8 cellular contexts compared by ENCODE assay signal in the genomic region with DNA sequence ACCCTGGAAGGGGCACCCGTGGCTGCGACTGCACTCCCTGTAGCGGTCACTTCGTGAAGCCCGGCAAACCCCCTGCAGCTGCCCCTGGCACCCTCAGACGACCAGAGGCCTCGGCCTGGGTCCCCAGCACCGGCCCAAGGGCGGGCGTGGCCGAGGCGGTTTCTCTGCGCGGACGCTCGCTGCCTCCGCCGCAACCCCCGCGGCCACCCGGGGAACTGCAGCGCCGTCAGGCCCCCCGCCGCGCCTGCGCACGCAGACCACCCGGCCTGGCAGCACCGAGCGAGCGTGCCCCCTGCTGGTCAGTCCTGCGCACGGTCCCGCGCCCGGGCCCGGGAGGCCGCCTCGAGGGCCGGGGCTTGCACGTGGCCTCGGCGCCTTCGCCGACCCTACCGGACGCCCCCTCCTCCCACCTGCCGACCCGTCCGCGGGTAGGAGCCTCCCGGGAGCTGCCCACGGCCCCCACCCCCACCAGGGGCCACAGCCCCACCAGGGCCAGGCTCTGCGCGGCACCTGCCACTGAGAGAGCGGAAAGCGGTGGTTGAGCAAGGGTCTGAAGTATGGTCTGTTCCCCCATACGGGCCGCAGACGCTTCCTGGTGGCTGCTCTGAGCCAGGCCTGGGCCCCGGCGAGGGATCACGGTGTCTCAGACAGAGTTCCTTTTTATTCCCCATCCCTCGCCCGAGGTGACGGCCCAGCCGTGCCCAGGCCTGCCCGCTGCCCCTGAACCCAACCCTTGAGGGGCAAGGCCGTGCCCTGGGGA. TPM values are rescaled to one million over a fixed set of nuclear protein-coding genes. Genes with fewer than 3 reads are reported as not detected.
DNase-seq lines count a peak whose midpoint lies in the region; TF ChIP-seq lines count a peak whose summit lies in the region.

No MANE protein-coding gene starts in this region.

- H3K9me3 Mint-ChIP-seq in activated naive CD4-positive, alpha-beta T cell treated with anti-CD3 and anti-CD28 coated beads, Interleukin-2, amount 50 U/mL, for 24 hours: no peaks in the 10 kb centered on the region

- H3F3A ChIP-seq in MM.1S (ENCODE audit: insufficient read depth, low read length): no peaks in the 10 kb centered on the region
- H3F3A ChIP-seq in SK-N-SH (replicated peaks; ENCODE audit: insufficient read depth): no peaks in the 10 kb centered on the region

- H3K36me3 ChIP-seq in MM.1S (replicated peaks; ENCODE audit: insufficient read depth, low read length) (no peaks in the 10 kb centered on the region), SK-N-SH (replicated peaks in 1 of 2; ENCODE audit: control insufficient read depth in 1 of 2, insufficient read depth in 2 of 2, low read length in 1 of 2) (no peaks in the 10 kb centered on the region), cardiac muscle cell (no peaks in the 10 kb centered on the region), trophoblast cell (ENCODE audit: control insufficient read depth in 1 of 2, insufficient read depth in 2 of 2, low read length in 2 of 2) (no peaks in the 10 kb centered on the region), tibial artery (no peaks in the 10 kb centered on the region)

- peak overlapping the region; percentile 75 for H3K4me2 ChIP-seq in MM.1S (ENCODE audit: low read depth, low read length)
- peak overlapping the region; percentile 83 for H3K4me2 ChIP-seq in SK-N-SH
- H3K4me2 ChIP-seq in trophoblast cell (ENCODE audit: low read length): peak overlapping the region; percentile 84

- peak overlapping the region; percentile 23 for H3K4me3 Mint-ChIP-seq in activated naive CD4-positive, alpha-beta T cell treated with anti-CD3 and anti-CD28 coated beads, Interleukin-2, amount 50 U/mL, for 24 hours

- peak overlapping the region; percentile 79 for H4K91ac ChIP-seq in trophoblast cell (ENCODE audit: low read depth, low read length)

- H2BK5ac ChIP-seq in trophoblast cell (ENCODE audit: low read depth, low read length, poor library complexity): no peak overlapping the region

- DNase-seq in GF-D8 (lab: John Stamatoyannopoulos, UW): peak; percentile 79
- DNase-seq in HCEC 1CT: peak; percentile 76
- peak; percentile 88 for DNase-seq in MM.1S
- DNase-seq in SK-N-SH: peak; percentile 99
- peak; percentile 90 to 91 for DNase-seq in cardiac muscle cell (ENCODE audit: low read depth in 1 of 2, low spot score in 1 of 2)
- DNase-seq in trophoblast cell: peak; percentile 84 to 93
- DNase-seq in tibial artery: peak; percentile 77 to 91

- CTCF ChIA-PET in SK-N-SH (lab: Yijun Ruan, JAX): interaction anchor here (0.6 to 5.2 kb wide), 43 partner anchors 9 to 838 kb away, joined by 3 to 137 read pairs (median 5); a partner anchor contains a TSS

- H2AFZ ChIP-seq in MM.1S (ENCODE audit: low read length) (peak overlapping the region; percentile 97), SK-N-SH (ENCODE audit: low read depth) (peak overlapping the region; percentile 84; the same call in 1 of the 2 replicates), trophoblast cell (ENCODE audit: insufficient read depth, low read length, poor library complexity) (peak overlapping the region; percentile 52)

- peaks cover 3% of the 10 kb centered on the region for H3K4me1 Mint-ChIP-seq in activated naive CD4-positive, alpha-beta T cell treated with anti-CD3 and anti-CD28 coated beads, Interleukin-2, amount 50 U/mL, for 24 hours

- H2AK5ac ChIP-seq in trophoblast cell (ENCODE audit: low read length): no peak overlapping the region

- H3K4me3 ChIP-seq in MM.1S (ENCODE audit: low read length) (peak overlapping the region; percentile 73), SK-N-SH (ENCODE audit: low read depth in 2 of 2, low read length in 1 of 2) (peak overlapping the region; percentile 56 to 64), cardiac muscle cell (peak overlapping the region; percentile 40), trophoblast cell (ENCODE audit: low read depth, low read length) (peak overlapping the region; percentile 63), tibial artery (peak overlapping the region; percentile 53 to 67)

- H3K27me3 Mint-ChIP-seq in activated naive CD4-positive, alpha-beta T cell treated with anti-CD3 and anti-CD28 coated beads, Interleukin-2, amount 50 U/mL, for 24 hours: no peaks in the 10 kb centered on the region

- H3K79me2 ChIP-seq in MM.1S (ENCODE audit: low read length) (no peaks in the 10 kb centered on the region), SK-N-SH (ENCODE audit: insufficient read depth) (no peaks in the 10 kb centered on the region), trophoblast cell (ENCODE audit: control insufficient read depth, insufficient read depth, low read length, poor library complexity) (no peaks in the 10 kb centered on the region)

- H3K27me3 ChIP-seq in MM.1S (replicated peaks; ENCODE audit: insufficient read depth, low read length) (peaks cover 6% of the 10 kb centered on the region; the same call in 1 of the 2 replicates), SK-N-SH (ENCODE audit: insufficient read depth) (no peaks in the 10 kb centered on the region), cardiac muscle cell (peaks cover 15% of the 10 kb centered on the region), trophoblast cell (ENCODE audit: insufficient read depth, low read length) (no peaks in the 10 kb centered on the region), tibial artery (peaks cover 0 to 20% of the 10 kb centered on the region in 2 donors)

- peak overlapping the region; percentile 69 for H3K18ac ChIP-seq in trophoblast cell (ENCODE audit: low read length)

- 40% methylated on average over 8 of the region's 70 CpGs for WGBS in SK-N-SH (ENCODE audit: low lambda C conversion rate)
- WGBS in trophoblast cell (ENCODE audit: extremely low coverage, insufficient coverage, insufficient read length): no CpG with 5 or more reads among the region's 70 CpGs

- H4K8ac ChIP-seq in trophoblast cell (ENCODE audit: low read depth, low read length): peak overlapping the region; percentile 88

- H3K27ac ChIP-seq in MM.1S (ENCODE audit: low read length): no peak overlapping the region
- peak overlapping the region in 1 of 2 experiments; percentile 77; a peak in 3 of 4 replicates for H3K27ac ChIP-seq in SK-N-SH (ENCODE audit: low read depth in 2 of 2, low read length in 1 of 2)
- no peak overlapping the region for H3K27ac ChIP-seq in cardiac muscle cell
- H3K27ac ChIP-seq in trophoblast cell (ENCODE audit: low read depth, low read length): no peak overlapping the region
- peak overlapping the region; percentile 46 to 68 for H3K27ac ChIP-seq in tibial artery

- H3K9ac ChIP-seq in MM.1S (ENCODE audit: low read length) (peak overlapping the region; percentile 60; the same call in 1 of the 2 replicates), SK-N-SH (peak overlapping the region; percentile 76), trophoblast cell (ENCODE audit: low read length) (no peak overlapping the region)

- H3K9me3 ChIP-seq in MM.1S (replicated peaks; ENCODE audit: insufficient read depth, low read length) (no peaks in the 10 kb centered on the region), SK-N-SH (no peaks in the 10 kb centered on the region), cardiac muscle cell (ENCODE audit: low read depth) (no peaks in the 10 kb centered on the region), trophoblast cell (ENCODE audit: insufficient read depth, low read depth, low read length) (peaks cover 6% of the 10 kb centered on the region), tibial artery (no peaks in the 10 kb centered on the region)

- no peak for TF ChIP-seq EP300 in SK-N-SH (IDR thresholded peaks at IDR 0.05; ENCODE audit: borderline replicate concordance in 1 of 2, low read depth in 1 of 2, low read length in 1 of 2)

- peaks cover 3% of the 10 kb centered on the region for H3K79me1 ChIP-seq in trophoblast cell (ENCODE audit: low read length)

- peaks cover 5% of the 10 kb centered on the region for H3K4me1 ChIP-seq in MM.1S (ENCODE audit: low read length)
- H3K4me1 ChIP-seq in SK-N-SH (ENCODE audit: control insufficient read depth in 1 of 2, insufficient read depth in 2 of 2, low read depth in 1 of 2, low read length in 1 of 2): peaks cover 0 to 17% of the 10 kb centered on the region in 2 experiments; a peak in 1 of 4 replicates
- no peaks in the 10 kb centered on the region for H3K4me1 ChIP-seq in cardiac muscle cell (ENCODE audit: low read depth)
- peaks cover 0 to 6% of the 10 kb centered on the region in 2 experiments for H3K4me1 ChIP-seq in trophoblast cell (ENCODE audit: control insufficient read depth in 1 of 2, insufficient read depth in 2 of 2, low read length in 2 of 2)
- H3K4me1 ChIP-seq in tibial artery: peaks cover 0 to 11% (median 10%) of the 10 kb centered on the region in 4 donors

- peak; percentile 93 for TF ChIP-seq CTCF in MM.1S (IDR thresholded peaks at IDR 0.05; ENCODE audit: low read length)
- peak; percentile 73 for TF ChIP-seq CTCF in SK-N-SH (IDR thresholded peaks at IDR 0.05)
- TF ChIP-seq CTCF in cardiac muscle cell (IDR thresholded peaks at IDR 0.05; ENCODE audit: low read depth, low read length): peak; percentile 69
- TF ChIP-seq CTCF in tibial artery (IDR thresholded peaks at IDR 0.05): peak; percentile 98 to 100

- H3K27ac Mint-ChIP-seq in activated naive CD4-positive, alpha-beta T cell treated with anti-CD3 and anti-CD28 coated beads, Interleukin-2, amount 50 U/mL, for 24 hours: no peak overlapping the region

- H3K14ac ChIP-seq in trophoblast cell (ENCODE audit: low read length): peak overlapping the region; percentile 66

- H4K20me1 ChIP-seq in MM.1S (ENCODE audit: insufficient read depth, low read length) (no peaks in the 10 kb centered on the region), SK-N-SH (ENCODE audit: insufficient read depth) (no peaks in the 10 kb centered on the region)

- intact Hi-C loops in tibial artery (cut with DNase I; ENCODE audit: low total_unique reads): loop anchor here (5.0 kb wide), 1 partner anchor 67 kb away; no protein-coding TSS in a partner anchor

- peak overlapping the region; percentile 19 for H2BK12ac ChIP-seq in trophoblast cell (ENCODE audit: low read length)

- peak overlapping the region; percentile 86 for H4K12ac ChIP-seq in trophoblast cell (ENCODE audit: low read depth, low read length)

- no peaks in the 10 kb centered on the region for H3K36me3 Mint-ChIP-seq in activated naive CD4-positive, alpha-beta T cell treated with anti-CD3 and anti-CD28 coated beads, Interleukin-2, amount 50 U/mL, for 24 hours

- H3K23ac ChIP-seq in trophoblast cell (ENCODE audit: low read length): no peak overlapping the region

- peak overlapping the region; percentile 84 for H2BK120ac ChIP-seq in trophoblast cell (ENCODE audit: insufficient read depth, low read length, poor library complexity)

- TF ChIP-seq RAD21 in SK-N-SH (IDR thresholded peaks at IDR 0.05; ENCODE audit: low read length): peak; percentile 91

- POLR2A ChIA-PET in SK-N-SH (lab: Yijun Ruan, JAX): interaction anchor here (1.0 to 1.5 kb wide), 3 partner anchors 31 to 40 kb away, joined by 4 to 8 read pairs (median 4); a partner anchor contains a TSS

- H3K9me2 ChIP-seq in MM.1S (replicated peaks; ENCODE audit: insufficient read depth, low read length) (no peaks in the 10 kb centered on the region), SK-N-SH (no peaks in the 10 kb centered on the region)

- peak overlapping the region; percentile 82 for H3K4ac ChIP-seq in trophoblast cell (ENCODE audit: low read depth, low read length)

RNA-seq across cellular contexts. Expression of a gene that starts 11.5 kb away (rescaled TPM):
- polyA plus RNA-seq in SK-N-SH (2012; rRNA removed) (0.03 TPM in 1 of 2 replicates, not detected in the other), cardiac muscle cell (not detected in 2 replicates)
- not detected in 2 replicates for polyA plus RNA-seq in SK-N-SH (2012; cell fraction: cytosol; rRNA removed)
- not detected in 2 replicates for polyA plus RNA-seq in SK-N-SH (2012; cell fraction: nucleus; rRNA removed)
- not detected in 2 replicates for total RNA-seq in cardiac muscle cell
- polyA plus RNA-seq in trophoblast cell (2013): 0.05 TPM in 1 of 2 replicates, not detected in the other

RNA-seq across cellular contexts. Expression of a gene that starts 13.2 kb away (rescaled TPM):
- polyA plus RNA-seq in SK-N-SH (2012; rRNA removed) (30.1 and 31.4 TPM in 2 replicates), cardiac muscle cell (27.8 and 35.1 TPM in 2 replicates)
- polyA plus RNA-seq in SK-N-SH (2012; cell fraction: cytosol; rRNA removed): 17.1 and 26.6 TPM in 2 replicates
- polyA plus RNA-seq in SK-N-SH (2012; cell fraction: nucleus; rRNA removed): 11.1 and 11.7 TPM in 2 replicates
- 13.6 and 22.4 TPM in 2 replicates for total RNA-seq in cardiac muscle cell
- 26.2 and 26.9 TPM in 2 replicates for polyA plus RNA-seq in trophoblast cell (2013)

RNA-seq across cellular contexts. Expression of a gene that starts 24.7 kb away (rescaled TPM):
- polyA plus RNA-seq in SK-N-SH (2012; rRNA removed): not detected in 2 replicates
- polyA plus RNA-seq in SK-N-SH (2012; cell fraction: cytosol; rRNA removed): not detected in 2 replicates
- polyA plus RNA-seq in SK-N-SH (2012; cell fraction: nucleus; rRNA removed): not detected in 2 replicates
- total RNA-seq in cardiac muscle cell: not detected in 2 replicates
- polyA plus RNA-seq in cardiac muscle cell: 0.07 and 0.28 TPM in 2 replicates
- polyA plus RNA-seq in trophoblast cell (2013): 1.0 TPM in 2 replicates

RNA-seq across cellular contexts. Expression of a gene that starts 29.6 kb away (rescaled TPM):
- polyA plus RNA-seq in SK-N-SH (2012; rRNA removed) (251 and 468 TPM in 2 replicates), cardiac muscle cell (485 and 518 TPM in 2 replicates)
- polyA plus RNA-seq in SK-N-SH (2012; cell fraction: cytosol; rRNA removed): 286 and 324 TPM in 2 replicates
- polyA plus RNA-seq in SK-N-SH (2012; cell fraction: nucleus; rRNA removed): 116 and 213 TPM in 2 replicates
- total RNA-seq in cardiac muscle cell: 291 and 575 TPM in 2 replicates
- 126 and 138 TPM in 2 replicates for polyA plus RNA-seq in trophoblast cell (2013)

RNA-seq across cellular contexts. Expression of a gene that starts 34.9 kb away (rescaled TPM):
- polyA plus RNA-seq in SK-N-SH (2012; rRNA removed): 4,622 and 6,384 TPM in 2 replicates
- polyA plus RNA-seq in SK-N-SH (2012; cell fraction: cytosol; rRNA removed): 3,333 and 4,601 TPM in 2 replicates
- 1,948 and 2,502 TPM in 2 replicates for polyA plus RNA-seq in SK-N-SH (2012; cell fraction: nucleus; rRNA removed)
- total RNA-seq in cardiac muscle cell: 2,958 and 3,550 TPM in 2 replicates
- 2,155 and 2,484 TPM in 2 replicates for polyA plus RNA-seq in cardiac muscle cell
- polyA plus RNA-seq in trophoblast cell (2013): 3,853 and 3,910 TPM in 2 replicates

Comparison
In these comparisons a context has a peak if more than half of its experiments do, and no peak if none do; other contexts are left out.
1. H3K27ac ChIP-seq: peak in tibial artery (2 of 2); none in MM.1S (single experiment), cardiac muscle cell (single experiment) and trophoblast cell (single experiment).
2. Peak in every context shown above with its lines, with median percentiles within 50 percentile points of each other: DNase-seq, H2AFZ ChIP-seq, H3K4me2 ChIP-seq, H3K4me3 ChIP-seq and CTCF ChIP-seq.